Comparison of ENCODE assay signal across 8 cellular contexts in genomic region chr17:44557653-44558285, GRCh38. TPM values are rescaled to one million over a fixed set of nuclear protein-coding genes. Genes with fewer than 3 reads are reported as not detected.
DNase-seq lines count a peak whose midpoint lies in the region; ATAC-seq, FAIRE-seq and TF ChIP-seq lines count a peak whose summit lies in the region.

No MANE protein-coding gene starts in this region.

- BruUV-seq in HepG2 (replicated peaks; lab: Mats Ljungman, UMichigan): no TSS peak

- intact Hi-C loops in HepG2 (cut with micrococcal nuclease; ENCODE audit: unreplicated experiment): no loop called here

- peak; percentile 12 for ATAC-seq in GM21723 (IDR thresholded peaks at IDR 0.05; ENCODE audit: unreplicated experiment)
- peak; percentile 54 for ATAC-seq in HepG2

- H3K36me3 ChIP-seq in HepG2 (replicated peaks in 1 of 2; ENCODE audit: control insufficient read depth in 1 of 2, insufficient read depth in 2 of 2, low read length in 2 of 2) (no peaks in the 10 kb centered on the region), subcutaneous abdominal adipose tissue (ENCODE audit: control insufficient read depth in 5 of 5, insufficient read depth in 5 of 5, low read length in 5 of 5) (no peaks in the 10 kb centered on the region)

- POLR2A ChIA-PET in HepG2 (lab: Yijun Ruan, JAX): no interaction called here
- POLR2A ChIA-PET in GM10248 (lab: Yijun Ruan, JAX): no interaction called here

- DNase-seq in AG08396 (ENCODE audit: low spot score) (peak; percentile 58), SK-N-DZ (ENCODE audit: low spot score) (peak; percentile 58), cardiac fibroblast (ENCODE audit: low read depth in 2 of 2) (peak; percentile 58 to 69), HepG2 (ENCODE audit: low spot score) (no peak), GM10248 (ENCODE audit: extremely low spot score) (no peak), mucosa of gallbladder (ENCODE audit: low spot score) (no peak)

- TF ChIP-seq POLR2A in HepG2 (IDR thresholded peaks at IDR 0.05; ENCODE audit: insufficient read depth in 1 of 2, low read depth in 2 of 2, low read length in 2 of 2): no peak

- H3K9me3 ChIP-seq in HepG2 (ENCODE audit: low read length) (no peaks in the 10 kb centered on the region), subcutaneous abdominal adipose tissue (ENCODE audit: control insufficient read depth in 5 of 5, low read length in 5 of 5) (no peaks in the 10 kb centered on the region)

- no peak for TF ChIP-seq RAD21 in HepG2 (CRISPR knock-in tag; IDR thresholded peaks at IDR 0.05)

- H3K4me3 ChIP-seq in cardiac fibroblast (replicated peaks in 1 of 2; ENCODE audit: low read depth in 2 of 2, low read length in 2 of 2) (peak overlapping the region; percentile 51 to 76), HepG2 (replicated peaks in 1 of 3; ENCODE audit: insufficient read depth in 1 of 3, low read depth in 2 of 3, low read length in 3 of 3) (peak overlapping the region in 2 of 3 experiments; percentile 19 to 71; a peak in 4 of 6 replicates), subcutaneous abdominal adipose tissue (ENCODE audit: low read depth in 1 of 5, low read length in 5 of 5) (peak overlapping the region; percentile 52 to 73 (median 63))

- peak overlapping the region; percentile 68 for H3K4me2 ChIP-seq in HepG2 (ENCODE audit: low read depth, low read length)

- H3K9ac ChIP-seq in HepG2 (ENCODE audit: insufficient read depth, low read depth, low read length) (no peak overlapping the region), subcutaneous abdominal adipose tissue (ENCODE audit: low read length in 5 of 5) (no peak overlapping the region)

- H3K79me2 ChIP-seq in HepG2 (ENCODE audit: insufficient read depth, low read length): no peaks in the 10 kb centered on the region

- no peaks in the 10 kb centered on the region for H4K20me1 ChIP-seq in HepG2 (ENCODE audit: insufficient read depth, low read length)

- no peak overlapping the region for H3K27ac ChIP-seq in HepG2 (ENCODE audit: extremely low read length, insufficient read depth, low read length)
- no peak overlapping the region for H3K27ac ChIP-seq in subcutaneous abdominal adipose tissue (ENCODE audit: low read depth, low read length)

- H2AFZ ChIP-seq in HepG2 (ENCODE audit: low read length): no peak overlapping the region

- peaks cover 12 to 71% of the 10 kb centered on the region in 2 experiments; a peak in 4 of 5 replicates for H3K27me3 ChIP-seq in HepG2 (ENCODE audit: control insufficient read depth in 1 of 2, insufficient read depth in 2 of 2, low read length in 2 of 2)
- peaks cover 0 to 17% (median 8%) of the 10 kb centered on the region in 5 donors for H3K27me3 ChIP-seq in subcutaneous abdominal adipose tissue (ENCODE audit: control insufficient read depth in 5 of 5, insufficient read depth in 4 of 5, low read length in 5 of 5)

- no peak for FAIRE-seq in HepG2 (lab: Jason Lieb, UNC)

- no peak for TF ChIP-seq EP300 in HepG2 (IDR thresholded peaks at IDR 0.05; ENCODE audit: low read depth in 2 of 2, low read length in 2 of 2)
- no peak for TF ChIP-seq EP300 in HepG2 (CRISPR knock-in tag; IDR thresholded peaks at IDR 0.05; ENCODE audit: borderline replicate concordance)

- H3K4me1 ChIP-seq in HepG2 (ENCODE audit: insufficient read depth, low read length) (peaks cover 18% of the 10 kb centered on the region), subcutaneous abdominal adipose tissue (ENCODE audit: control insufficient read depth in 5 of 5, insufficient read depth in 5 of 5, low read length in 5 of 5) (peaks cover 0 to 32% (median 23%) of the 10 kb centered on the region in 5 donors)

- WGBS in HepG2 (ENCODE audit: low lambda C conversion rate): 48% methylated on average over 24 of the region's 69 CpGs

- TF ChIP-seq CTCF in cardiac fibroblast (IDR thresholded peaks at IDR 0.05; ENCODE audit: low read depth, low read length) (no peak), HepG2 (CRISPR knock-in tag; IDR thresholded peaks at IDR 0.05) (no peak), GM10248 (IDR thresholded peaks at IDR 0.05; ENCODE audit: control extremely low read depth, extremely low read depth, low read depth, missing control alignments) (no peak)

- in situ Hi-C loops in HepG2 (cut with HindIII; ENCODE audit: extremely low pct_ligation_motif_present, low pct_unique_long_range_greater_than_20kb): no loop called here

- CTCF ChIA-PET in HepG2 (lab: Yijun Ruan, JAX; ENCODE audit: low intra/inter-chr PET ratio, low total read pairs): no interaction called here
- CTCF ChIA-PET in GM10248 (lab: Yijun Ruan, JAX): no interaction called here

TF ChIP-seq in HepG2, 621 proteins besides CTCF, POLR2A, EP300 and RAD21 (continues in another document):
- no peak for TF ChIP-seq KDM5B (CRISPR knock-in tag; IDR thresholded peaks at IDR 0.05; ENCODE audit: borderline replicate concordance)
- no peak for TF ChIP-seq HBP1 (CRISPR knock-in tag; IDR thresholded peaks at IDR 0.05; ENCODE audit: low read depth)

RNA-seq across cellular contexts. Expression of gene FZD2, which starts 0.5 kb away (rescaled TPM):
- 19.7 and 19.9 TPM in 2 replicates for polyA plus RNA-seq in SK-N-DZ (2014; cell fraction: cytosol; rRNA removed)
- polyA plus RNA-seq in SK-N-DZ (2014; cell fraction: nucleus; rRNA removed): 12.7 and 14.5 TPM in 2 replicates
- total RNA-seq in HepG2 (2016; rRNA removed; fragmentation: Illumina TruSeq; extraction: Trizol): 0.13 TPM in 1 of 2 replicates, not detected in the other
- total RNA-seq in HepG2 (2016; cell fraction: cytosol; rRNA removed; fragmentation: Illumina TruSeq; extraction: Trizol; ENCODE audit: low read depth): not detected in 2 replicates
- total RNA-seq in HepG2 (2016; cell fraction: insoluble cytoplasmic fraction; rRNA removed; fragmentation: Illumina TruSeq; extraction: Trizol): 0.06 TPM in 1 of 2 replicates, not detected in the other
- total RNA-seq in HepG2 (2016; cell fraction: membrane; rRNA removed; fragmentation: Illumina TruSeq; extraction: Trizol): 0.06 TPM in 1 of 2 replicates, not detected in the other
- total RNA-seq in HepG2 (2016; cell fraction: nucleus; rRNA removed; fragmentation: Illumina TruSeq; extraction: Trizol): not detected in 2 replicates
- polyA plus RNA-seq in HepG2 (2011; rRNA removed): 0.07 and 0.10 TPM in 2 replicates
- polyA plus RNA-seq in HepG2 (2011; cell fraction: cytosol; rRNA removed): 0.08 and 0.12 TPM in 2 replicates
- polyA plus RNA-seq in HepG2 (2011; cell fraction: nucleus; rRNA removed): 0.06 TPM in 1 of 2 replicates, not detected in the other
- not detected in 2 replicates for polyA plus RNA-seq in HepG2 (2012)
- not detected in 2 replicates for polyA plus RNA-seq in HepG2 (2016; cell fraction: cytosol; fragmentation: Illumina TruSeq; extraction: Trizol; ENCODE audit: low read depth)
- not detected in 2 replicates for polyA plus RNA-seq in HepG2 (2016; cell fraction: insoluble cytoplasmic fraction; fragmentation: Illumina TruSeq; extraction: Trizol; ENCODE audit: low read depth)
- polyA plus RNA-seq in HepG2 (2016; cell fraction: membrane; fragmentation: Illumina TruSeq; extraction: Trizol; ENCODE audit: low read depth): not detected in 2 replicates
- not detected in 2 replicates for polyA plus RNA-seq in HepG2 (2016; cell fraction: nucleus; fragmentation: Illumina TruSeq; extraction: Trizol; ENCODE audit: insufficient read depth, low read depth)
- polyA minus RNA-seq in HepG2 (2011; rRNA and poly(A)+ RNA removed; ENCODE audit: low replicate concordance): 0.26 and 17.3 TPM in 2 replicates
- 0.35 TPM in 1 of 2 replicates, not detected in the other for polyA minus RNA-seq in HepG2 (2011; cell fraction: cytosol; rRNA and poly(A)+ RNA removed)
- polyA minus RNA-seq in HepG2 (2011; cell fraction: nucleus; rRNA and poly(A)+ RNA removed): not detected in 2 replicates
- 7.7 TPM for total RNA-seq in mucosa of gallbladder

RNA-seq across cellular contexts. Expression of gene GPATCH8, which starts 54.6 kb away (rescaled TPM):
- 16.3 and 23.3 TPM in 2 replicates for polyA plus RNA-seq in SK-N-DZ (2014; cell fraction: cytosol; rRNA removed)
- polyA plus RNA-seq in SK-N-DZ (2014; cell fraction: nucleus; rRNA removed): 13.2 and 32.5 TPM in 2 replicates
- total RNA-seq in HepG2 (2016; rRNA removed; fragmentation: Illumina TruSeq; extraction: Trizol): 21.5 and 37.7 TPM in 2 replicates
- total RNA-seq in HepG2 (2016; cell fraction: cytosol; rRNA removed; fragmentation: Illumina TruSeq; extraction: Trizol; ENCODE audit: low read depth): 10.8 and 13.1 TPM in 2 replicates
- total RNA-seq in HepG2 (2016; cell fraction: insoluble cytoplasmic fraction; rRNA removed; fragmentation: Illumina TruSeq; extraction: Trizol): 22.3 and 35.2 TPM in 2 replicates
- total RNA-seq in HepG2 (2016; cell fraction: membrane; rRNA removed; fragmentation: Illumina TruSeq; extraction: Trizol): 11.2 and 12.6 TPM in 2 replicates
- 49.3 and 55.3 TPM in 2 replicates for total RNA-seq in HepG2 (2016; cell fraction: nucleus; rRNA removed; fragmentation: Illumina TruSeq; extraction: Trizol)
- polyA plus RNA-seq in HepG2 (2011; rRNA removed): 19.8 and 20.7 TPM in 2 replicates
- polyA plus RNA-seq in HepG2 (2011; cell fraction: cytosol; rRNA removed): 6.0 and 7.9 TPM in 2 replicates
- polyA plus RNA-seq in HepG2 (2011; cell fraction: nucleus; rRNA removed): 24.4 and 28.4 TPM in 2 replicates
- polyA plus RNA-seq in HepG2 (2012): 21.5 and 23.5 TPM in 2 replicates
- 0.87 and 1.2 TPM in 2 replicates for polyA plus RNA-seq in HepG2 (2016; cell fraction: cytosol; fragmentation: Illumina TruSeq; extraction: Trizol; ENCODE audit: low read depth)
- 15.4 and 18.6 TPM in 2 replicates for polyA plus RNA-seq in HepG2 (2016; cell fraction: insoluble cytoplasmic fraction; fragmentation: Illumina TruSeq; extraction: Trizol; ENCODE audit: low read depth)
- polyA plus RNA-seq in HepG2 (2016; cell fraction: membrane; fragmentation: Illumina TruSeq; extraction: Trizol; ENCODE audit: low read depth): 2.7 and 3.2 TPM in 2 replicates
- polyA plus RNA-seq in HepG2 (2016; cell fraction: nucleus; fragmentation: Illumina TruSeq; extraction: Trizol; ENCODE audit: insufficient read depth, low read depth): 46.4 and 56.1 TPM in 2 replicates
- polyA minus RNA-seq in HepG2 (2011; rRNA and poly(A)+ RNA removed; ENCODE audit: low replicate concordance): 26.0 and 26.7 TPM in 2 replicates
- polyA minus RNA-seq in HepG2 (2011; cell fraction: cytosol; rRNA and poly(A)+ RNA removed): 14.5 and 16.8 TPM in 2 replicates
- 55.7 and 58.8 TPM in 2 replicates for polyA minus RNA-seq in HepG2 (2011; cell fraction: nucleus; rRNA and poly(A)+ RNA removed)
- 33.3 TPM for total RNA-seq in mucosa of gallbladder

Comparison
In these comparisons a context has a peak if more than half of its experiments do, and no peak if none do; other contexts are left out.
1. DNase-seq: peak in AG08396 (single experiment), SK-N-DZ (single experiment) and cardiac fibroblast (2 of 2); none in HepG2 (single experiment), GM10248 (single experiment) and mucosa of gallbladder (single experiment).
2. Peak in every context shown above with its lines, with median percentiles within 50 percentile points of each other: H3K4me3 ChIP-seq.